ENCODE assay signal across 25 cellular contexts in the genomic region with DNA sequence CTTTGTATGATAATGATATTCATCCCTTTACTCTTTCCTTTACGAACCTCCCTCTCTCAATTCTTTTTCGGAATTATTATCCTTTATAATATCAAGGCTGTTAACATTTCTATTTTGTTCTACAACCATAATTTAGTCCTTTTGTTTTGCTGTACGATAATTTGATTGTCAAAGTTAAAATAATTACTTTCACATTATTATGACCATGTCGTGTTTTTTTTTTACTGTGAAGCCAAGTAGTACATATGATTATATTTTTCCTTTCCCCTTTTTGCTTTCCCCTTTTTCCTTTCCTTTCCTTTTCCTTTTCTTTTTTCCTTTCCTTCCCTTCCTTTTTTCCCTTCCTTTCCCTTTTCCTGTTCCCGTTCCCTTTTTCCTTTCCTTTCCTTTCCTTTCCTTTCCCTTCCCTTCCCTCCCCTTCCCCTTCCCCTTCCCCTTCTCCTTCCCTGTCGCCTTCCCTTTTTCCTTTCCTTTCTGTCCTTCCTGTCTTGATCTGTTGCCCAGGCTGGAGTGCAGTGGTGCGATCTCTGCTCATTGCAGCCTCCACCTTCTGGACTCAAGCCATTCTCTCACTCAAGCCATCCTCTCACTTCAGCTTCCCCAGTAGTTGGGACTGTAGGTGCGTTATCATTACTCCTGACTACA.
"Had no signal": no experiment of that assay in that cellular context is flagged by ENCODE, and none has a peak within 500 bp of the region (broad histone marks: within the 10 kb centered on the region; RNA-seq: fewer than 3 reads in every experiment).

No MANE protein-coding gene starts in this region.

- DNase-seq: activated CD4-positive, alpha-beta T cell treated with anti-CD3 and anti-CD28 coated beads for 48 hours; activated CD4-positive, alpha-beta T cell treated with anti-CD3 and anti-CD28 coated beads, Interleukin-2, amount 50 U/mL, for 48 hours; activated CD8-positive, alpha-beta memory T cell treated with anti-CD3 and anti-CD28 coated beads for 24 hours; activated effector memory CD4-positive, alpha-beta T cell treated with anti-CD3 and anti-CD28 coated beads, Interleukin-2, amount 50 U/mL, for 16 hours; activated naive CD4-positive, alpha-beta T cell treated with anti-CD3 and anti-CD28 coated beads for 36 hours; amniotic stem cell; cerebellar nuclear complex; colonic mucosa; dorsolateral prefrontal cortex; effector memory CD4-positive, alpha-beta T cell; foreskin keratinocyte; heart right ventricle; mucosa of descending colon; right cardiac atrium; stimulated activated CD4-positive, alpha-beta T cell treated with anti-CD3 and anti-CD28 coated beads, Interleukin-15, amount 100 ng/mL, for 24 hours; stimulated activated CD4-positive, alpha-beta T cell treated with anti-CD3 and anti-CD28 coated beads, Interleukin-2, amount 100 ng/mL, for 24 hours; stimulated activated naive B cell treated with anti-CD40 and anti-IgM and Interleukin-4, amounts not matched to agents 10 μg/mL and 1 μg/mL and 100 μg/mL, for 72 hours; T-helper 1 cell; transverse colon had no signal

- H3K9me3 ChIP-seq: colonic mucosa, mucosa of descending colon, transverse colon had no signal

- H3K27me3 Mint-ChIP-seq: natural killer cell treated with Interleukin-12 subunit alpha and Interleukin-12 subunit beta and Interleukin-15 and Interleukin-18, amount 100 ng/mL, for 72 hours; stimulated activated naive B cell treated with anti-CD40 and anti-IgM and Interleukin-4, amounts not matched to agents 10 μg/mL and 1 μg/mL and 100 μg/mL, for 72 hours had no signal

- H3K4me3 Mint-ChIP-seq: activated naive CD4-positive, alpha-beta T cell treated with anti-CD3 and anti-CD28 coated beads for 36 hours; natural killer cell treated with Interleukin-12 subunit alpha and Interleukin-12 subunit beta and Interleukin-15 and Interleukin-18, amount 100 ng/mL, for 72 hours; stimulated activated naive B cell treated with anti-CD40 and anti-IgM and Interleukin-4, amounts not matched to agents 10 μg/mL and 1 μg/mL and 100 μg/mL, for 72 hours had no signal

- H3K36me3 Mint-ChIP-seq: natural killer cell treated with Interleukin-12 subunit alpha and Interleukin-12 subunit beta and Interleukin-15 and Interleukin-18, amount 100 ng/mL, for 72 hours had no signal

- H3K27ac ChIP-seq: colonic mucosa, dorsolateral prefrontal cortex, foreskin keratinocyte, heart right ventricle, transverse colon, VCaP had no signal

- H3K9me3 Mint-ChIP-seq: activated naive CD4-positive, alpha-beta T cell treated with anti-CD3 and anti-CD28 coated beads for 36 hours; natural killer cell treated with Interleukin-12 subunit alpha and Interleukin-12 subunit beta and Interleukin-15 and Interleukin-18, amount 100 ng/mL, for 72 hours had no signal

- H3K4me3 ChIP-seq: colonic mucosa, dorsolateral prefrontal cortex, heart right ventricle, lung, mucosa of descending colon, transverse colon had no signal

- H3K27ac Mint-ChIP-seq: activated naive CD4-positive, alpha-beta T cell treated with anti-CD3 and anti-CD28 coated beads for 36 hours; natural killer cell treated with Interleukin-12 subunit alpha and Interleukin-12 subunit beta and Interleukin-15 and Interleukin-18, amount 100 ng/mL, for 72 hours; stimulated activated naive B cell treated with anti-CD40 and anti-IgM and Interleukin-4, amounts not matched to agents 10 μg/mL and 1 μg/mL and 100 μg/mL, for 72 hours had no signal

- H3K36me3 ChIP-seq: colonic mucosa, heart right ventricle, transverse colon had no signal

- FAIRE-seq: bronchial epithelial cell, TTC549, urothelium cell line had no signal

- H3K27me3 ChIP-seq: colonic mucosa, dorsolateral prefrontal cortex, foreskin keratinocyte, heart right ventricle, transverse colon had no signal
